ENCODE assay signal across 1 cellular context in the genomic region with DNA sequence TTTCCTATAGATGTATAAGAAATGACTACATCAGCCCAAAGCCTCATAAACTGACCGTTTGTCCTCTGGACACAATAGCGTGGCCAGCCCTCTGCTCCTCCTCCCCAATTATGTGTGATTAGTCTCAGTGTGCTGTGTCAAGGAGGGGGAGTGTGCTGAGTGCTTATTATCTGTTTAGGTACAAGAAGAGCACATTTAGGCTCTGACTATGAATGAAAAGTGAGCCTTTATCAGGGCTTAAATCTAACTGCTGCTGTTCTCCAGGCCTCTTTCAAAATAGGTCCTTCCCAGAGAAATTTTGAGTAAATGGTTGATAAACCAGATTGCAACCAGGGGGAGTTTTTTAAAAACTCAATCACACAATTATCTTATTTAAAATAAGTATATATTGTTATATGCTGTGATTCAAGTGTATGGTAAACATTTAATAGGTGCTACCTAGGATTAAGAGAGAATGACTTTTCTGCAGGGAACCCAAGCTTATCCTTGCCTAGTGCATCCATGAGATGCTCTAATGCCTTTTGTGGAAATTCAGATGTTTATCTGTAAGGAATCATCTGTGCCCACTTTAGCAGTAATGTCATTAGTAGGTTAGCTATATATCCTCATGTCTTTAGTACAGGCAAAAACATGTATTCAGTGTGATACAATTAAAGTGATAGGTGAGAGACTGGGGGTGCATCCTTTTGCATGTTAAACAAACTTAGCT.
TF ChIP-seq lines count a peak whose summit lies in the region.

No MANE protein-coding gene starts in this region.

TF ChIP-seq in WTC11, 78 proteins besides CTCF, POLR2A, EP300 and RAD21 (continued from another document):
- TF ChIP-seq PRDM15 (CRISPR knock-in tag; IDR thresholded peaks at IDR 0.05) (no peak), ZNF416 (CRISPR knock-in tag; IDR thresholded peaks at IDR 0.05) (no peak), ARID4B (CRISPR knock-in tag; IDR thresholded peaks at IDR 0.05; ENCODE audit: borderline replicate concordance) (no peak)
